ENCODE assay signal across 13 cellular contexts in genomic region chrX:49720106-49720505, GRCh38. TPM values are rescaled to one million over a fixed set of nuclear protein-coding genes. Genes with fewer than 3 reads are reported as not detected.
A peak's percentile ranks its signal among the peaks of the same experiment; 100 is the strongest.
DNase-seq lines count a peak whose midpoint lies in the region; FAIRE-seq and TF ChIP-seq lines count a peak whose summit lies in the region.
"Not testable (repeated sequence)": the region's sequence is repeated elsewhere in the genome, so short reads cannot be mapped to it uniquely, and the experiment has no call there.
"Had no signal": no experiment of that assay in that cellular context is flagged by ENCODE, and none has a peak within 500 bp of the region (broad histone marks: within the 10 kb centered on the region; RNA-seq: fewer than 3 reads in every experiment).

No MANE protein-coding gene starts in this region.

- not testable (repeated sequence) for H3K4ac ChIP-seq in H9 (ENCODE audit: low read depth, low read length)

- peaks cover 75 to 76% of the 10 kb centered on the region in 2 experiments for H3K9me3 Mint-ChIP-seq in H9
- not testable (repeated sequence) for H3K9me3 Mint-ChIP-seq in astrocyte (ENCODE audit: unreplicated experiment)

- not testable (repeated sequence) for H3K23me2 ChIP-seq in H9 (ENCODE audit: insufficient read length, low read depth, low read length, poor library complexity, severe bottlenecking)

- not testable (repeated sequence) for H3K27me3 Mint-ChIP-seq in H9 (ENCODE audit: low read depth); astrocyte (ENCODE audit: low read depth, unreplicated experiment)

- peaks cover 0 to 16% (median 4%) of the 10 kb centered on the region in 3 experiments; a peak in 3 of 7 replicates for H3K36me3 Mint-ChIP-seq in H9 (ENCODE audit: insufficient read depth in 1 of 3, low read depth in 3 of 3)
- H3K36me3 Mint-ChIP-seq in astrocyte (ENCODE audit: low read depth, unreplicated experiment): not testable (repeated sequence)

- H3K23ac ChIP-seq in H9 (ENCODE audit: insufficient read length, low read depth, low read length): not testable (repeated sequence)

- not testable (repeated sequence) for H2BK120ac ChIP-seq in H9 (ENCODE audit: low read depth, low read length, poor library complexity, severe bottlenecking)

- TF ChIP-seq CTCF in H9 (conservative IDR thresholded peaks at IDR 0.05); astrocyte (IDR thresholded peaks at IDR 0.05; ENCODE audit: insufficient read depth, low read depth, low read length): not testable (repeated sequence)

- not testable (repeated sequence) for H4K8ac ChIP-seq in H9 (replicated peaks; ENCODE audit: insufficient read length, low read depth, low read length)

- not testable (repeated sequence) for H2BK20ac ChIP-seq in H9 (ENCODE audit: low read depth, low read length, poor library complexity, severe bottlenecking)

- H3K79me1 ChIP-seq in H9 (ENCODE audit: insufficient read depth, low read depth, low read length, poor library complexity, severe bottlenecking): not testable (repeated sequence)

- H3K27ac Mint-ChIP-seq in H9: peak overlapping the region; percentile 43 to 92 (median 46); a peak in 4 of 7 replicates
- not testable (repeated sequence) for H3K27ac Mint-ChIP-seq in astrocyte (ENCODE audit: unreplicated experiment)

- H3K4me3 ChIP-seq in HUES48 (ENCODE audit: low read depth, low read length): peak overlapping the region; percentile 23; the same call in 1 of the 2 replicates
- H3K4me3 ChIP-seq in HUES64 (ENCODE audit: low read length); SK-N-MC; astrocyte (ENCODE audit: insufficient read depth, low read depth, low read length): not testable (repeated sequence)

- not testable (repeated sequence) for H3K18ac ChIP-seq in H9 (ENCODE audit: insufficient read length, low read depth, low read length)

- H3K4me3 Mint-ChIP-seq in H9: peak overlapping the region in 1 of 2 experiments; percentile 26; a peak in 2 of 5 replicates
- H3K4me3 Mint-ChIP-seq in astrocyte (ENCODE audit: unreplicated experiment): not testable (repeated sequence)

- H3K79me2 ChIP-seq in H9 (ENCODE audit: insufficient read depth, low read length); astrocyte (ENCODE audit: insufficient read depth, low read length): not testable (repeated sequence)

- H4K91ac ChIP-seq in H9 (ENCODE audit: insufficient read length, low read depth, low read length): not testable (repeated sequence)

- H2BK5ac ChIP-seq in H9 (ENCODE audit: insufficient read length, low read length): not testable (repeated sequence)

- FAIRE-seq in astrocyte (lab: Jason Lieb, UNC): peak; percentile 65

- H3T11ph ChIP-seq in H9 (ENCODE audit: low read length): not testable (repeated sequence)

- H3K9ac ChIP-seq in H9 (ENCODE audit: extremely low read depth, insufficient read length, low read length); HUES48 (ENCODE audit: low read depth, low read length); HUES64 (ENCODE audit: low read depth, low read length); SK-N-MC (ENCODE audit: insufficient read length); astrocyte (ENCODE audit: low read length): not testable (repeated sequence)

- not testable (repeated sequence) for H3K4me2 ChIP-seq in H9 (ENCODE audit: insufficient read depth, insufficient read length, low read length); astrocyte (ENCODE audit: low read length)

- no CpG with 5 or more reads among the region's 2 CpGs for WGBS in H9 (ENCODE audit: extremely low coverage, insufficient read length, low lambda C conversion rate)
- WGBS in HUES64: 37% methylated on average over 2 of the region's 2 CpGs

- peaks cover 30% of the 10 kb centered on the region for H3K9me3 ChIP-seq in H9 (ENCODE audit: control insufficient read depth, low read depth, low read length)
- H3K9me3 ChIP-seq in HUES48 (ENCODE audit: control insufficient read depth, insufficient read depth, low read length): peaks cover 41% of the 10 kb centered on the region
- not testable (repeated sequence) for H3K9me3 ChIP-seq in HUES64 (ENCODE audit: insufficient read depth, low read depth, low read length); SK-N-MC (ENCODE audit: low read depth, low read length); astrocyte (ENCODE audit: insufficient read depth, low read depth, low read length)

- H2AFZ ChIP-seq in H9 (ENCODE audit: low read length); astrocyte (ENCODE audit: low read depth, low read length): not testable (repeated sequence)

- H2AK5ac ChIP-seq in H9 (ENCODE audit: insufficient read length, low read length): not testable (repeated sequence)

- not testable (repeated sequence) for H3K14ac ChIP-seq in H9 (ENCODE audit: insufficient read depth, low read length)

- H3K56ac ChIP-seq in H9 (ENCODE audit: insufficient read length, low read depth, low read length): not testable (repeated sequence)

- H3K27me3 ChIP-seq in H9 (ENCODE audit: insufficient read depth, low read length); HUES48 (ENCODE audit: control insufficient read depth, insufficient read depth, low read length); HUES64 (ENCODE audit: insufficient read depth, low read length); astrocyte (ENCODE audit: insufficient read depth, low read length): not testable (repeated sequence)

- not testable (repeated sequence) for H4K20me1 ChIP-seq in H9 (ENCODE audit: control insufficient read depth, insufficient read depth, insufficient read length); astrocyte (ENCODE audit: insufficient read depth, low read length)

- H3K4me1 ChIP-seq in H9 (ENCODE audit: insufficient read depth, low read length); HUES64 (ENCODE audit: insufficient read depth, low read length); astrocyte (ENCODE audit: insufficient read depth, low read length): not testable (repeated sequence)
- H3K4me1 ChIP-seq in HUES48 (ENCODE audit: control insufficient read depth, insufficient read depth, low read length): peaks cover 15% of the 10 kb centered on the region; the same call in 1 of the 2 replicates

- not testable (repeated sequence) for DNase-seq in H9; SK-N-MC (ENCODE audit: low read depth, low spot score); astrocyte (ENCODE audit: low read depth)

- not testable (repeated sequence) for H2BK15ac ChIP-seq in H9 (ENCODE audit: low read depth, low read length)

- peaks cover 28 to 36% of the 10 kb centered on the region in 2 experiments for H3K4me1 Mint-ChIP-seq in H9
- H3K4me1 Mint-ChIP-seq in astrocyte (ENCODE audit: low read depth, unreplicated experiment): not testable (repeated sequence)

- not testable (repeated sequence) for H3K36me3 ChIP-seq in HUES48 (ENCODE audit: control insufficient read depth, insufficient read depth, low read length); HUES64 (ENCODE audit: insufficient read depth, low read length); SK-N-MC (ENCODE audit: insufficient read depth, low read length); astrocyte (ENCODE audit: insufficient read depth, low read length)

- not testable (repeated sequence) for H4K5ac ChIP-seq in H9 (ENCODE audit: insufficient read length, low read depth, low read length)

- not testable (repeated sequence) for H2BK12ac ChIP-seq in H9 (ENCODE audit: insufficient read length, low read depth, low read length)

- H3K27ac ChIP-seq in H9 (ENCODE audit: insufficient read length, low read depth, low read length); astrocyte (ENCODE audit: low read depth, low read length): not testable (repeated sequence)
- H3K27ac ChIP-seq in HUES48 (ENCODE audit: low read depth, low read length) (peak overlapping the region; percentile 68), HUES64 (ENCODE audit: low read depth, low read length) (peak overlapping the region; percentile 67; the same call in 1 of the 2 replicates), SK-N-MC (peak overlapping the region; percentile 81; the same call in 1 of the 2 replicates)

RNA-seq across cellular contexts. Expression of gene PAGE1, which starts 24.3 kb away (rescaled TPM):
- total RNA-seq in H9 (2021) (not detected in 2 replicates), astrocyte (not detected in 2 replicates)
- not detected for polyA plus RNA-seq in HUES64 (2013, experiment 1 of 2)
- not detected for polyA plus RNA-seq in HUES64 (2013, experiment 2 of 2)
- total RNA-seq: A673; CD4-positive, alpha-beta memory T cell; CD4-positive, CD25-positive, alpha-beta regulatory T cell; CD8-positive, alpha-beta memory T cell; G401; GM12878 had no signal
- polyA plus RNA-seq: AG04450; CD14-positive monocyte; CD4-positive, alpha-beta memory T cell; CD4-positive, CD25-positive, alpha-beta regulatory T cell; CD8-positive, alpha-beta memory T cell; GM12878 had no signal
